In genomic region chr14:50791201-50791600, GRCh38 we compare ENCODE assay signal across 13 cellular contexts. TPM values are rescaled to one million over a fixed set of nuclear protein-coding genes. Genes with fewer than 3 reads are reported as not detected.
DNase-seq lines count a peak whose midpoint lies in the region; ATAC-seq and TF ChIP-seq lines count a peak whose summit lies in the region.
"Had no signal": no experiment of that assay in that cellular context is flagged by ENCODE, and none has a peak within 500 bp of the region (broad histone marks: within the 10 kb centered on the region; RNA-seq: fewer than 3 reads in every experiment).

No MANE protein-coding gene starts in this region.

- H3K9me2 ChIP-seq in SU-DHL-6 (replicated peaks; ENCODE audit: insufficient read depth, low read length): no peaks in the 10 kb centered on the region

- H3K27me3 Mint-ChIP-seq in stimulated activated naive CD8-positive, alpha-beta T cell treated with anti-CD3 and anti-CD28 coated beads, Interleukin-15, Interleukin-2, amounts not matched to agents 100 ng/mL and 50 ng/mL, for 24 hours: no peaks in the 10 kb centered on the region

- H3K4me3 ChIP-seq in SU-DHL-6 (ENCODE audit: insufficient read depth, low read length, poor library complexity, severe bottlenecking) (peak overlapping the region; percentile 46), thymus (ENCODE audit: low read length) (no peak overlapping the region)
- H3K4me3 ChIP-seq: Peyer's patch, prostate gland had no signal

- H3K27me3 ChIP-seq in SU-DHL-6 (ENCODE audit: low read length): no peaks in the 10 kb centered on the region
- H3K27me3 ChIP-seq in thymus (ENCODE audit: control insufficient read depth, insufficient read depth): no peaks in the 10 kb centered on the region
- H3K27me3 ChIP-seq: Peyer's patch had no signal

- H3K4me1 Mint-ChIP-seq in stimulated activated naive CD8-positive, alpha-beta T cell treated with anti-CD3 and anti-CD28 coated beads, Interleukin-15, Interleukin-2, amounts not matched to agents 100 ng/mL and 50 ng/mL, for 24 hours (ENCODE audit: low read depth): peaks cover 98% of the 10 kb centered on the region

- H2AFZ ChIP-seq in SU-DHL-6 (ENCODE audit: low read depth, low read length, severe bottlenecking): no peak overlapping the region

- H3K27ac Mint-ChIP-seq in stimulated activated naive CD8-positive, alpha-beta T cell treated with anti-CD3 and anti-CD28 coated beads, Interleukin-15, Interleukin-2, amounts not matched to agents 100 ng/mL and 50 ng/mL, for 24 hours: peak overlapping the region; percentile 83
- H3K27ac Mint-ChIP-seq: H9 had no signal

- H3K4me3 Mint-ChIP-seq in stimulated activated naive CD8-positive, alpha-beta T cell treated with anti-CD3 and anti-CD28 coated beads, Interleukin-15, Interleukin-2, amounts not matched to agents 100 ng/mL and 50 ng/mL, for 24 hours: peak overlapping the region; percentile 27
- H3K4me3 Mint-ChIP-seq: H9 had no signal

- H3K79me2 ChIP-seq in SU-DHL-6 (ENCODE audit: insufficient read depth, low read length): peaks cover 60% of the 10 kb centered on the region

- H3K9me3 ChIP-seq in SU-DHL-6 (ENCODE audit: insufficient read depth, low read length) (no peaks in the 10 kb centered on the region), thymus (ENCODE audit: control insufficient read depth) (no peaks in the 10 kb centered on the region)
- H3K9me3 ChIP-seq: Peyer's patch, prostate gland had no signal

- no peak for DNase-seq in stimulated activated naive CD8-positive, alpha-beta T cell treated with anti-CD3 and anti-CD28 coated beads, Interleukin-15, Interleukin-2, amounts not matched to agents 100 U/mL and 50 U/mL, for 24 hours
- no peak for DNase-seq in stimulated activated CD4-positive, alpha-beta T cell treated with anti-CD3 and anti-CD28 coated beads, Interleukin-2, amount 100 ng/mL, for 24 hours
- no peak for DNase-seq in RKO (ENCODE audit: low spot score)
- no peak for DNase-seq in HK-2 (ENCODE audit: unreplicated experiment)
- DNase-seq: activated effector memory CD4-positive, alpha-beta T cell treated with Interleukin-2 at 50 U/mL for 16 hours; C1 segment of cervical spinal cord; H9; Peyer's patch had no signal

- peak overlapping the region; percentile 60 for H3K9ac ChIP-seq in SU-DHL-6 (ENCODE audit: low read length)

- H3K27ac ChIP-seq in SU-DHL-6 (ENCODE audit: low read depth, low read length): peak overlapping the region; percentile 97
- H3K27ac ChIP-seq in thymus (ENCODE audit: low read depth): peak overlapping the region; percentile 99
- H3K27ac ChIP-seq: prostate gland had no signal

- ATAC-seq in stimulated activated naive CD8-positive, alpha-beta T cell treated with anti-CD3 and anti-CD28 coated beads, Interleukin-15, Interleukin-2, amounts not matched to agents 100 U/mL and 50 U/mL, for 24 hours: no peak
- ATAC-seq in HG02588 (IDR thresholded peaks at IDR 0.05; ENCODE audit: unreplicated experiment): peak; percentile 33

- peaks cover 66% of the 10 kb centered on the region for H3K36me3 Mint-ChIP-seq in stimulated activated naive CD8-positive, alpha-beta T cell treated with anti-CD3 and anti-CD28 coated beads, Interleukin-15, Interleukin-2, amounts not matched to agents 100 ng/mL and 50 ng/mL, for 24 hours (ENCODE audit: low read depth)

- H3K4me1 ChIP-seq in thymus (ENCODE audit: control insufficient read depth, insufficient read depth, low read length): peaks cover 54% of the 10 kb centered on the region
- H3K4me1 ChIP-seq: prostate gland had no signal

- H3K9me3 Mint-ChIP-seq in stimulated activated naive CD8-positive, alpha-beta T cell treated with anti-CD3 and anti-CD28 coated beads, Interleukin-15, Interleukin-2, amounts not matched to agents 100 ng/mL and 50 ng/mL, for 24 hours: no peaks in the 10 kb centered on the region
- H3K9me3 Mint-ChIP-seq: H9 had no signal

- peaks cover 68% of the 10 kb centered on the region for H3F3A ChIP-seq in SU-DHL-6 (ENCODE audit: insufficient read depth)

- WGBS in thymus: 85% methylated on average over 3 of the region's 3 CpGs

- H3K36me3 ChIP-seq in SU-DHL-6 (ENCODE audit: low read length) (0 out of 2 replicates have a peak, but pooled peaks cover 4% of the 10 kb centered on the region), thymus (ENCODE audit: control insufficient read depth, insufficient read depth) (peaks cover 4% of the 10 kb centered on the region)
- H3K36me3 ChIP-seq: prostate gland had no signal

- peak overlapping the region; percentile 98 for H3K4me2 ChIP-seq in SU-DHL-6 (ENCODE audit: low read depth, low read length, poor library complexity, severe bottlenecking)

- no peaks in the 10 kb centered on the region for H4K20me1 ChIP-seq in SU-DHL-6 (ENCODE audit: low read depth, low read length)

- TF ChIP-seq CTCF in SU-DHL-6 (IDR thresholded peaks at IDR 0.05; ENCODE audit: insufficient read depth, low read length, poor library complexity, severe bottlenecking): no peak

RNA-seq across cellular contexts. Expression of gene NIN, which starts 39.8 kb away (rescaled TPM):
- 14.7 TPM for polyA plus RNA-seq in thymus
